In genomic region chr11:20337526-20338154, GRCh38 we compare ENCODE assay signal across 9 cellular contexts. TPM values are rescaled to one million over a fixed set of nuclear protein-coding genes. Genes with fewer than 3 reads are reported as not detected.
A peak's percentile ranks its signal among the peaks of the same experiment; 100 is the strongest.
DNase-seq lines count a peak whose midpoint lies in the region; ATAC-seq, FAIRE-seq and TF ChIP-seq lines count a peak whose summit lies in the region.
"Had no signal": no experiment of that assay in that cellular context is flagged by ENCODE, and none has a peak within 500 bp of the region (broad histone marks: within the 10 kb centered on the region; RNA-seq: fewer than 3 reads in every experiment).

No MANE protein-coding gene starts in this region.

- H3K36me3 Mint-ChIP-seq in activated naive CD4-positive, alpha-beta T cell treated with anti-CD3 and anti-CD28 coated beads for 36 hours (ENCODE audit: low read depth) = no peaks in the 10 kb centered on the region
- H3K36me3 Mint-ChIP-seq in astrocyte (ENCODE audit: low read depth, unreplicated experiment) = no peaks in the 10 kb centered on the region
- no peaks in the 10 kb centered on the region for H3K36me3 Mint-ChIP-seq in mesothelial cell of epicardium
- H3K36me3 Mint-ChIP-seq in naive thymus-derived CD8-positive, alpha-beta T cell = no peaks in the 10 kb centered on the region
- H3K36me3 Mint-ChIP-seq: activated naive CD8-positive, alpha-beta T cell had no signal

- POLR2A ChIA-PET in naive thymus-derived CD8-positive, alpha-beta T cell (lab: Charles Lee) = no interaction called here

- no peak for FAIRE-seq in astrocyte (lab: Jason Lieb, UNC)

- no peak overlapping the region for H3K27ac Mint-ChIP-seq in activated naive CD4-positive, alpha-beta T cell treated with anti-CD3 and anti-CD28 coated beads for 36 hours
- H3K27ac Mint-ChIP-seq in astrocyte (ENCODE audit: unreplicated experiment) = no peak overlapping the region
- H3K27ac Mint-ChIP-seq in mesothelial cell of epicardium = no peak overlapping the region
- H3K27ac Mint-ChIP-seq in naive thymus-derived CD8-positive, alpha-beta T cell = no peak overlapping the region
- H3K27ac Mint-ChIP-seq: activated naive CD8-positive, alpha-beta T cell had no signal

- peaks cover 40% of the 10 kb centered on the region for H3K27me3 ChIP-seq in astrocyte (ENCODE audit: insufficient read depth, low read length)

- no peak overlapping the region for H3K4me2 ChIP-seq in astrocyte (ENCODE audit: low read length)

- H3K36me3 ChIP-seq in astrocyte (ENCODE audit: insufficient read depth, low read length) = no peaks in the 10 kb centered on the region

- H2AFZ ChIP-seq in astrocyte (ENCODE audit: low read depth, low read length) = no peak overlapping the region

- H3K4me3 Mint-ChIP-seq in activated naive CD4-positive, alpha-beta T cell treated with anti-CD3 and anti-CD28 coated beads for 36 hours = no peak overlapping the region
- no peak overlapping the region for H3K4me3 Mint-ChIP-seq in astrocyte (ENCODE audit: unreplicated experiment)
- no peak overlapping the region for H3K4me3 Mint-ChIP-seq in mesothelial cell of epicardium
- no peak overlapping the region for H3K4me3 Mint-ChIP-seq in naive thymus-derived CD8-positive, alpha-beta T cell
- H3K4me3 Mint-ChIP-seq: activated naive CD8-positive, alpha-beta T cell had no signal

- no peak for ATAC-seq in naive thymus-derived CD8-positive, alpha-beta T cell
- ATAC-seq in HG03342 (IDR thresholded peaks at IDR 0.05; ENCODE audit: unreplicated experiment) = no peak

- H3K9ac ChIP-seq in astrocyte (ENCODE audit: low read length) = no peak overlapping the region

- no peak overlapping the region for H3K27ac ChIP-seq in astrocyte (ENCODE audit: low read depth, low read length)

- H3K4me3 ChIP-seq in astrocyte (ENCODE audit: insufficient read depth, low read depth, low read length) = no peak overlapping the region

- no peaks in the 10 kb centered on the region for H3K9me3 ChIP-seq in astrocyte (ENCODE audit: insufficient read depth, low read depth, low read length)

- no peaks in the 10 kb centered on the region for H4K20me1 ChIP-seq in astrocyte (ENCODE audit: insufficient read depth, low read length)

- peak; percentile 35 for DNase-seq in activated naive CD4-positive, alpha-beta T cell treated with anti-CD3 and anti-CD28 coated beads for 36 hours
- no peak for DNase-seq in activated naive CD4-positive, alpha-beta T cell treated with anti-CD3 and anti-CD28 coated beads, Interleukin-2, amount 50 U/mL, for 16 hours
- DNase-seq in NCI-H1105 (lab: John Stamatoyannopoulos, UW) = peak; percentile 61
- DNase-seq in astrocyte (ENCODE audit: low read depth) = peak; percentile 12
- DNase-seq in mesothelial cell of epicardium (ENCODE audit: low spot score in 2 of 2, unreplicated experiment in 2 of 2) = no peak
- DNase-seq in naive thymus-derived CD8-positive, alpha-beta T cell = no peak
- DNase-seq in activated CD8-positive, alpha-beta memory T cell treated with anti-CD3 and anti-CD28 coated beads, Interleukin-2, amount 50 U/mL, for 48 hours = no peak

- TF ChIP-seq CTCF in astrocyte (IDR thresholded peaks at IDR 0.05; ENCODE audit: insufficient read depth, low read depth, low read length) (peak; percentile 42), mesothelial cell of epicardium (IDR thresholded peaks at IDR 0.05; ENCODE audit: unreplicated experiment) (peak; percentile 17)

- intact Hi-C loops in activated naive CD4-positive, alpha-beta T cell treated with anti-CD3 and anti-CD28 coated beads for 36 hours (cut with micrococcal nuclease) = loop anchor here (1.0 to 5.0 kb wide), 4 partner anchors 205 to 399 kb away; no protein-coding TSS in a partner anchor

- H3K27me3 Mint-ChIP-seq in activated naive CD4-positive, alpha-beta T cell treated with anti-CD3 and anti-CD28 coated beads for 36 hours (ENCODE audit: low read depth) = peaks cover 48% of the 10 kb centered on the region
- H3K27me3 Mint-ChIP-seq in astrocyte (ENCODE audit: low read depth, unreplicated experiment) = peaks cover 25% of the 10 kb centered on the region
- H3K27me3 Mint-ChIP-seq in mesothelial cell of epicardium (ENCODE audit: low read depth) = peaks cover 31% of the 10 kb centered on the region
- H3K27me3 Mint-ChIP-seq in naive thymus-derived CD8-positive, alpha-beta T cell = peaks cover 34 to 57% (median 45%) of the 10 kb centered on the region in 5 donors

- CTCF ChIA-PET in activated naive CD4-positive, alpha-beta T cell treated with anti-CD3 and anti-CD28 coated beads for 36 hours (lab: Charles Lee) = interaction anchor here (1.7 kb wide), 1 partner anchor 12 kb away, joined by 4 read pairs; no protein-coding TSS in a partner anchor

- H3K4me1 Mint-ChIP-seq in activated naive CD4-positive, alpha-beta T cell treated with anti-CD3 and anti-CD28 coated beads for 36 hours (ENCODE audit: low read depth) = no peaks in the 10 kb centered on the region
- H3K4me1 Mint-ChIP-seq in astrocyte (ENCODE audit: low read depth, unreplicated experiment) (no peaks in the 10 kb centered on the region), mesothelial cell of epicardium (peaks cover 4% of the 10 kb centered on the region)
- H3K4me1 Mint-ChIP-seq in naive thymus-derived CD8-positive, alpha-beta T cell = peaks cover 0 to 7% (median 6%) of the 10 kb centered on the region in 4 donors

- H3K9me3 Mint-ChIP-seq in activated naive CD4-positive, alpha-beta T cell treated with anti-CD3 and anti-CD28 coated beads for 36 hours = no peaks in the 10 kb centered on the region
- H3K9me3 Mint-ChIP-seq in astrocyte (ENCODE audit: unreplicated experiment) = no peaks in the 10 kb centered on the region
- H3K9me3 Mint-ChIP-seq in mesothelial cell of epicardium = no peaks in the 10 kb centered on the region
- no peaks in the 10 kb centered on the region for H3K9me3 Mint-ChIP-seq in naive thymus-derived CD8-positive, alpha-beta T cell

- no peaks in the 10 kb centered on the region for H3K4me1 ChIP-seq in astrocyte (ENCODE audit: insufficient read depth, low read length)

- H3K79me2 ChIP-seq in astrocyte (ENCODE audit: insufficient read depth, low read length) = no peaks in the 10 kb centered on the region

RNA-seq across cellular contexts. Expression of gene HTATIP2, which starts 25.9 kb away (rescaled TPM):
- 10 to 100 TPM; 78.3 to 80.7 TPM for total RNA-seq in activated naive CD4-positive, alpha-beta T cell treated with anti-CD3 and anti-CD28 coated beads for 36 hours
- 21.8 and 25.4 TPM in 2 replicates for total RNA-seq in astrocyte
- 9.8 to 11.1 TPM (median 10.8 TPM) in 3 replicates for total RNA-seq in mesothelial cell of epicardium
- 10 to 100 TPM; 44.0 to 47.0 TPM for total RNA-seq in naive thymus-derived CD8-positive, alpha-beta T cell
- polyA plus RNA-seq in naive thymus-derived CD8-positive, alpha-beta T cell = 10 to 100 TPM; 52.8 to 54.4 (median 53.0) TPM

RNA-seq across cellular contexts. Expression of gene PRMT3, which starts 49.9 kb away (rescaled TPM):
- 10 to 100 TPM; 31.0 to 33.2 TPM for total RNA-seq in activated naive CD4-positive, alpha-beta T cell treated with anti-CD3 and anti-CD28 coated beads for 36 hours
- total RNA-seq in astrocyte = 10.5 and 12.0 TPM in 2 replicates
- total RNA-seq in mesothelial cell of epicardium = 18.9 to 19.5 TPM (median 19.2 TPM) in 3 replicates
- 10 to 100 TPM; 17.8 to 19.1 TPM for total RNA-seq in naive thymus-derived CD8-positive, alpha-beta T cell
- polyA plus RNA-seq in naive thymus-derived CD8-positive, alpha-beta T cell = 1 to 10 TPM; 6.5 to 8.7 (median 7.4) TPM

Comparison
In these comparisons a context has a peak if more than half of its experiments do, and no peak if none do; other contexts are left out.
1. DNase-seq: peak in activated naive CD4-positive, alpha-beta T cell treated with anti-CD3 and anti-CD28 coated beads for 36 hours (single experiment), NCI-H1105 (single experiment) and astrocyte (single experiment); none in activated naive CD4-positive, alpha-beta T cell treated with anti-CD3 and anti-CD28 coated beads, Interleukin-2, amount 50 U/mL, for 16 hours (single experiment), mesothelial cell of epicardium (0 of 2), naive thymus-derived CD8-positive, alpha-beta T cell (0 of 10) and activated CD8-positive, alpha-beta memory T cell treated with anti-CD3 and anti-CD28 coated beads, Interleukin-2, amount 50 U/mL, for 48 hours (single experiment).